In the genomic region with DNA sequence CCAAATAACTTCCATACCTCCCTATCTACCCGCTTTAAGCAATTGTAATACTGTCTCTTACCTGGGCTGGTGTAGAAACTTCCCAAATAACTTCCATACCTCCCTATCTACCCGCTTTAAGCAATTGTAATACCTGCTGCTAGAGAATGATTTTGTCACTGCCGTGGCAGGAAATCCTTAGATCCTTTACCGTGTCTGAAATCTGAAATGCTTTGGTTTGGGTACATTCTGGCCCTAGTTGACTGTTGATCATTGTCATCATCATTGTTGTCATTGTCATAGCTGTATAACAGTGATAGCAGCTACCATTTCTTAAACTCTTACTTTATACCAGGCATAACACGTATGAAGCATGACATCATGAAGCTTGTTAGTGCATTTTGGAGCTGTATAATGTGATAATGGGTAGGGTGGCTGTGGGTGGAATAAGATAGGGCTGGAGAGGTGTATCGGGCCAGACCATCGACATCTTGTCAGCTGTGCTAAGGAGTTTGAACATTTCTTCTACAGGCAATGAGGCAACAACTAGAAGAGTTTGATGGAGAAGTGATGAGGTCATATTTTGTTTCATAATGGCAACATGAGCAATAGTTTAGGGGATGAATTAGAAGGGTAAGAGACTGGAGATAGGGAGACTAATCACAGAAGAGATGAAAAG, we compare ENCODE assay signal across 19 cellular contexts. TPM values are rescaled to one million over a fixed set of nuclear protein-coding genes. Genes with fewer than 3 reads are reported as not detected.
A peak's percentile ranks its signal among the peaks of the same experiment; 100 is the strongest.
DNase-seq lines count a peak whose midpoint lies in the region; ATAC-seq, FAIRE-seq and TF ChIP-seq lines count a peak whose summit lies in the region.
"Had no signal": no experiment of that assay in that cellular context is flagged by ENCODE, and none has a peak within 500 bp of the region (broad histone marks: within the 10 kb centered on the region; RNA-seq: fewer than 3 reads in every experiment).

No MANE protein-coding gene starts in this region.

- no peak overlapping the region for H2AK5ac ChIP-seq in trophoblast cell (ENCODE audit: low read length)

- no peak overlapping the region for H3K27ac Mint-ChIP-seq in stimulated activated naive B cell treated with anti-CD40 and anti-IgM and Interleukin-4, amounts not matched to agents 10 μg/mL and 1 μg/mL and 100 μg/mL, for 72 hours
- H3K27ac Mint-ChIP-seq: CD4-positive, alpha-beta memory T cell had no signal

- no peaks in the 10 kb centered on the region for H4K20me1 ChIP-seq in K562 (replicated peaks; ENCODE audit: control insufficient read depth, insufficient read depth, low read length)

- H3K9ac ChIP-seq in K562 (ENCODE audit: insufficient read depth in 1 of 2, low read depth in 2 of 2, low read length in 2 of 2) (no peak overlapping the region), trophoblast cell (ENCODE audit: low read length) (no peak overlapping the region)

- TF ChIP-seq POLR2A in GM12891 (IDR thresholded peaks at IDR 0.05; ENCODE audit: low read depth, low read length) (no peak), K562 (conservative IDR thresholded peaks at IDR 0.05) (no peak)

- no peak overlapping the region for H2BK5ac ChIP-seq in trophoblast cell (ENCODE audit: low read depth, low read length, poor library complexity)

- BruUV-seq in K562 (replicated peaks; lab: Mats Ljungman, UMichigan): no TSS peak

- H3K4me2 ChIP-seq in K562 (ENCODE audit: insufficient read depth, low read length) (peak overlapping the region; percentile 45), trophoblast cell (ENCODE audit: low read length) (no peak overlapping the region)

- no peak overlapping the region for H3K4ac ChIP-seq in trophoblast cell (ENCODE audit: low read depth, low read length)

- H3K4me1 Mint-ChIP-seq in stimulated activated naive B cell treated with anti-CD40 and anti-IgM and Interleukin-4, amounts not matched to agents 10 μg/mL and 1 μg/mL and 100 μg/mL, for 72 hours: peaks cover 16 to 22% of the 10 kb centered on the region in 2 donors
- H3K4me1 Mint-ChIP-seq: CD4-positive, alpha-beta memory T cell had no signal

- POLR2A ChIA-PET in K562 (lab: Yijun Ruan, JAX): interaction anchor here (0.7 to 1.4 kb wide), 4 partner anchors 11 to 16 kb away, joined by 3 to 4 read pairs (median 4); a partner anchor contains a TSS

- no peaks in the 10 kb centered on the region for H3K9me1 ChIP-seq in K562 (ENCODE audit: control insufficient read depth, insufficient read depth, low read length)

- TF ChIP-seq EP300 in K562 (IDR thresholded peaks at IDR 0.05; ENCODE audit: low read length): peak; percentile 56; the same call in 1 of the 2 replicates

- H2AFZ ChIP-seq in K562 (ENCODE audit: low read depth, low read length) (no peak overlapping the region), trophoblast cell (ENCODE audit: insufficient read depth, low read length, poor library complexity) (no peak overlapping the region)

- peak; percentile 72 for ATAC-seq in K562
- no peak for ATAC-seq in stimulated activated naive B cell treated with anti-CD40 and anti-IgM and Interleukin-4, amounts not matched to agents 10 μg/mL and 1 μg/mL and 100 μg/mL, for 72 hours (replicated peaks)

- no peak overlapping the region for H3K4me3 Mint-ChIP-seq in stimulated activated naive B cell treated with anti-CD40 and anti-IgM and Interleukin-4, amounts not matched to agents 10 μg/mL and 1 μg/mL and 100 μg/mL, for 72 hours
- H3K4me3 Mint-ChIP-seq: CD4-positive, alpha-beta memory T cell had no signal

- H4K12ac ChIP-seq in trophoblast cell (ENCODE audit: low read depth, low read length): no peak overlapping the region

- peaks cover 45% of the 10 kb centered on the region for H3K79me2 ChIP-seq in K562 (ENCODE audit: control insufficient read depth, insufficient read depth, low read length)
- no peaks in the 10 kb centered on the region for H3K79me2 ChIP-seq in trophoblast cell (ENCODE audit: control insufficient read depth, insufficient read depth, low read length, poor library complexity)

- H3K9me3 ChIP-seq in K562 (replicated peaks; ENCODE audit: control insufficient read depth, insufficient read depth, low read depth, low read length) (no peaks in the 10 kb centered on the region), trophoblast cell (ENCODE audit: insufficient read depth, low read depth, low read length) (no peaks in the 10 kb centered on the region)
- H3K9me3 ChIP-seq: HAP-1 had no signal

- H3K4me1 ChIP-seq in K562 (replicated peaks in 1 of 2; ENCODE audit: control insufficient read depth in 2 of 2, insufficient read depth in 2 of 2, low read length in 2 of 2) (peaks cover 8 to 36% of the 10 kb centered on the region in 2 experiments; a peak in 4 of 5 replicates), trophoblast cell (ENCODE audit: control insufficient read depth in 1 of 2, insufficient read depth in 2 of 2, low read length in 2 of 2) (no peaks in the 10 kb centered on the region)
- H3K4me1 ChIP-seq: HAP-1 had no signal

- H3K18ac ChIP-seq in trophoblast cell (ENCODE audit: low read length): no peak overlapping the region

- H2BK120ac ChIP-seq in trophoblast cell (ENCODE audit: insufficient read depth, low read length, poor library complexity): no peak overlapping the region

- TF ChIP-seq CTCF in K562 (IDR thresholded peaks at IDR 0.05 in 2 of 3, conservative IDR thresholded peaks at IDR 0.05 in 1 of 3; ENCODE audit: insufficient read depth in 2 of 3, low read depth in 1 of 3, low read length in 3 of 3): no peak

- H3K36me3 ChIP-seq in K562 (ENCODE audit: control insufficient read depth, insufficient read depth, low read length) (no peaks in the 10 kb centered on the region), trophoblast cell (ENCODE audit: control insufficient read depth in 1 of 2, insufficient read depth in 2 of 2, low read length in 2 of 2) (no peaks in the 10 kb centered on the region)
- H3K36me3 ChIP-seq: HAP-1 had no signal

- H3K4me3 ChIP-seq in K562 (no peak overlapping the region), trophoblast cell (ENCODE audit: low read depth, low read length) (no peak overlapping the region)
- H3K4me3 ChIP-seq: HAP-1 had no signal

- TF ChIP-seq RAD21 in K562 (CRISPR knock-in tag; conservative IDR thresholded peaks at IDR 0.05 in 1 of 2, IDR thresholded peaks at IDR 0.05 in 1 of 2): no peak

- FAIRE-seq in GM12891 (lab: Jason Lieb, UNC): peak; percentile 55
- peak; percentile 15 for FAIRE-seq in GM18507 (lab: Jason Lieb, UNC)
- FAIRE-seq in K562 (lab: Jason Lieb, UNC): peak; percentile 40
- FAIRE-seq: G401.6, H54 had no signal

- no peaks in the 10 kb centered on the region for H3K27me3 Mint-ChIP-seq in stimulated activated naive B cell treated with anti-CD40 and anti-IgM and Interleukin-4, amounts not matched to agents 10 μg/mL and 1 μg/mL and 100 μg/mL, for 72 hours

- no peak overlapping the region for H4K8ac ChIP-seq in trophoblast cell (ENCODE audit: low read depth, low read length)

- in situ Hi-C loops in K562 (cut with MboI): no loop called here

- H3K27ac ChIP-seq in K562 (ENCODE audit: extremely low read depth, low read depth, low read length) (no peak overlapping the region), trophoblast cell (ENCODE audit: low read depth, low read length) (no peak overlapping the region)

- CTCF ChIA-PET in K562 (lab: Yijun Ruan, JAX; ENCODE audit: low intra/inter-chr PET ratio): no interaction called here

- H2BK12ac ChIP-seq in trophoblast cell (ENCODE audit: low read length): no peak overlapping the region

- H3K27me3 ChIP-seq in K562 (ENCODE audit: control insufficient read depth in 2 of 2, insufficient read depth in 2 of 2, low read length in 2 of 2): no peaks in the 10 kb centered on the region
- H3K27me3 ChIP-seq in trophoblast cell (ENCODE audit: insufficient read depth, low read length): no peaks in the 10 kb centered on the region

- WGBS in K562 (ENCODE audit: insufficient coverage, low coverage, missing lambda C conversion rate): 17% methylated on average over 7 of the region's 7 CpGs
- no CpG with 5 or more reads among the region's 7 CpGs for WGBS in trophoblast cell (ENCODE audit: extremely low coverage, insufficient coverage, insufficient read length)

- no peak overlapping the region for H3K23ac ChIP-seq in trophoblast cell (ENCODE audit: low read length)

- H3K9me3 Mint-ChIP-seq in stimulated activated naive B cell treated with anti-CD40 and anti-IgM and Interleukin-4, amounts not matched to agents 10 μg/mL and 1 μg/mL and 100 μg/mL, for 72 hours: peaks cover 5 to 7% of the 10 kb centered on the region in 2 donors

- intact Hi-C loops in K562 (cut with micrococcal nuclease): no loop called here

- H3K14ac ChIP-seq in trophoblast cell (ENCODE audit: low read length): no peak overlapping the region

- no peak overlapping the region for H4K91ac ChIP-seq in trophoblast cell (ENCODE audit: low read depth, low read length)

- DNase-seq in GM12891 (ENCODE audit: insufficient read length, low spot score) (no peak), GM18507 (ENCODE audit: extremely low spot score, insufficient read length, low read depth) (no peak), K562 (ENCODE audit: extremely low read depth in 1 of 4, low spot score in 3 of 4) (peak; percentile 28 to 63 (median 40)), trophoblast cell (peak; percentile 67 to 92), DMS53 treated with DMSO at 0.1 percent for 48 hours (lab: John Stamatoyannopoulos, UW; ENCODE audit: unreplicated experiment) (no peak)
- no peak for DNase-seq in stimulated activated naive B cell treated with anti-CD40 and anti-IgM and Interleukin-4, amounts not matched to agents 10 μg/mL and 1 μg/mL and 100 μg/mL, for 72 hours
- DNase-seq: C1 segment of cervical spinal cord; Calu3; CD4-positive, alpha-beta memory T cell; COR-L47; DMS53; DND-41; GOT3 had no signal

- H3K79me1 ChIP-seq in trophoblast cell (ENCODE audit: low read length): no peaks in the 10 kb centered on the region

- H3K36me3 Mint-ChIP-seq in stimulated activated naive B cell treated with anti-CD40 and anti-IgM and Interleukin-4, amounts not matched to agents 10 μg/mL and 1 μg/mL and 100 μg/mL, for 72 hours: peaks cover 26 to 33% of the 10 kb centered on the region in 2 donors
- H3K36me3 Mint-ChIP-seq: CD4-positive, alpha-beta memory T cell had no signal

RNA-seq across cellular contexts. Expression of a gene that starts 15.7 kb away (rescaled TPM):
- 8.9 TPM for polyA plus RNA-seq in GM12891 (2012; ENCODE audit: low read depth, missing spikeins)
- 11.7 and 37.8 TPM in 2 replicates for total RNA-seq in K562 (2011; cell fraction: chromatin; rRNA removed; ENCODE audit: low replicate concordance)
- total RNA-seq in K562 (2011; cell fraction: nucleolus; rRNA removed): 11.6 and 11.7 TPM in 2 replicates
- 19.9 and 36.8 TPM in 2 replicates for total RNA-seq in K562 (2011; cell fraction: nucleoplasm; rRNA removed)
- total RNA-seq in K562 (2014; rRNA removed): 3.8 and 3.9 TPM in 2 replicates
- 7.4 and 8.8 TPM in 2 replicates for total RNA-seq in K562 (2014; rRNA removed; fragmentation: Illumina TruSeq; extraction: Trizol)
- 7.4 and 7.5 TPM in 2 replicates for total RNA-seq in K562 (2015; rRNA removed; fragmentation: Illumina TruSeq; extraction: Trizol)
- 9.6 and 10.4 TPM in 2 replicates for total RNA-seq in K562 (2021)
- polyA plus RNA-seq in K562 (2011; rRNA removed): 6.5 and 7.8 TPM in 2 replicates
- polyA plus RNA-seq in K562 (2011; cell fraction: cytosol; rRNA removed): 2.5 and 4.5 TPM in 2 replicates
- 5.7 and 7.2 TPM in 2 replicates for polyA plus RNA-seq in K562 (2011; cell fraction: nucleus; rRNA removed)
- polyA plus RNA-seq in K562 (2012): 9.2 and 13.5 TPM in 2 replicates
- polyA plus RNA-seq in K562 (2014; fragmentation: Illumina TruSeq; extraction: Trizol): 10.6 and 12.9 TPM in 2 replicates
- 1 to 10 TPM; 3.1 to 6.3 TPM for polyA plus RNA-seq in K562 (2014; fragmentation: Nextera tagmentation; extraction: Ambion mirVana)
- 4.9 and 5.0 TPM in 2 replicates for polyA plus RNA-seq in K562 (2014; rRNA removed)
- 12.3 and 14.2 TPM in 2 replicates for polyA minus RNA-seq in K562 (2011; rRNA and poly(A)+ RNA removed)
- 4.3 and 6.3 TPM in 2 replicates for polyA minus RNA-seq in K562 (2011; cell fraction: cytosol; rRNA and poly(A)+ RNA removed)
- polyA minus RNA-seq in K562 (2011; cell fraction: nucleus; rRNA and poly(A)+ RNA removed): 12.3 and 27.8 TPM in 2 replicates
- 2.8 and 3.1 TPM in 2 replicates for polyA plus RNA-seq in trophoblast cell (2013)
- total RNA-seq: A172, A673 had no signal
- polyA plus RNA-seq: BJ had no signal

Comparison
In these comparisons a context has a peak if more than half of its experiments do, and no peak if none do; other contexts are left out.
1. DNase-seq: peak in K562 (4 of 4) and trophoblast cell (2 of 2); none in GM12891 (single experiment), GM18507 (single experiment), DMS53 treated with DMSO at 0.1 percent for 48 hours (single experiment) and stimulated activated naive B cell treated with anti-CD40 and anti-IgM and Interleukin-4, amounts not matched to agents 10 μg/mL and 1 μg/mL and 100 μg/mL, for 72 hours (single experiment).